Comparison of ENCODE assay signal across 13 cellular contexts in the genomic region with DNA sequence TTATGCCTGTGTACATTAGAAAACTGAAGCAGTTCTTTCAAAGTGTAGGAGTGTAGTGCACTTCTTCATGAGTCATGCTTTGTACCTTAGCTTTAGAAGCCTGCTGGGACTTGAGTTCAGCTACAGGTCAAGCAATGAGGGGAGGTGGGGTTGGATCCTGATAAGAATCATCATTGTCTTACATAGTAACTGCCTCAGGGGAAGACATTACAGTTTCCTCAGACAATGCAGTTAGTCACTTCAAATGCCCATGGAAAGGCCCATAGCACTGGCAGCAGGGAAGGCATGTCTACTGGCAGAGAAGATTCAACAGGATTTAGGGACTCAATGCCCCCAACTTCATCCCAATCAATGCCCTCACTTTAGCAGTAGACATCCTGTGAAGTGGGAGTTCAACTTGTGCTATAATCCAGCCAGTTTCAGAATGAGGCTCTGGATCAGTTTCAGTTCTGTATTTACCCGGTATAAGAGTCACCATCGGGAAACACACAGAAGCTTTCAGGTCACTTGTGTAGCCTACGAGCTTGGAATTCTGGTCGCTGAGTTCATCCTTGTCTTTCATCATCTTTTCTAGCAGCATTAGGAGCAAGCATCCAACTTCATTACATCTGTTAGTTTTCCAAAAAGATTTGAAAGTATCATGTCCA.
DNase-seq lines count a peak whose midpoint lies in the region; ATAC-seq and TF ChIP-seq lines count a peak whose summit lies in the region.
"Had no signal": no experiment of that assay in that cellular context is flagged by ENCODE, and none has a peak within 500 bp of the region (broad histone marks: within the 10 kb centered on the region; RNA-seq: fewer than 3 reads in every experiment).

No MANE protein-coding gene starts in this region.

- TF ChIP-seq CTCF in RWPE1 (conservative IDR thresholded peaks at IDR 0.05; ENCODE audit: low read depth): no peak
- no peak for TF ChIP-seq CTCF in fibroblast of pulmonary artery (IDR thresholded peaks at IDR 0.05; ENCODE audit: low read length, missing control alignments)

- CTCF ChIA-PET in RWPE1 (lab: Yijun Ruan, JAX): no interaction called here

- POLR2A ChIA-PET in RWPE1 (lab: Yijun Ruan, JAX; ENCODE audit: low non-redundant PET): no interaction called here

- peak; percentile 81 for DNase-seq in A172 (ENCODE audit: low spot score)
- DNase-seq in HK-2 (ENCODE audit: unreplicated experiment): peak; percentile 2
- DNase-seq in RWPE1 (ENCODE audit: low spot score): peak; percentile 77
- peak; percentile 26 for DNase-seq in fibroblast of pulmonary artery (ENCODE audit: low read depth)
- no peak for DNase-seq in substantia nigra (lab: John Stamatoyannopoulos, UW)
- DNase-seq in HUDEP-2 (lab: John Stamatoyannopoulos, UW; ENCODE audit: unreplicated experiment in 76 of 76): no peak
- DNase-seq in pons (ENCODE audit: low spot score): no peak
- DNase-seq: activated naive CD8-positive, alpha-beta T cell treated with anti-CD3 and anti-CD28 coated beads, Interleukin-2, amount 10 ng/mL, durations not matched to agents 7 days and 5 days; NCI-H345; SK-N-SH; stimulated activated CD4-positive, alpha-beta T cell treated with anti-CD3 and anti-CD28 coated beads, Interleukin-2, amount 100 ng/mL, for 24 hours had no signal

- ATAC-seq in HG02885 (IDR thresholded peaks at IDR 0.05; ENCODE audit: poor library complexity, unreplicated experiment): no peak
- ATAC-seq: GM23338 had no signal

- H3K27ac ChIP-seq in RWPE1: no peak overlapping the region
- H3K27ac ChIP-seq in substantia nigra (ENCODE audit: low read depth, low read length, poor library complexity, severe bottlenecking): no peak overlapping the region

- no peak overlapping the region for H3K4me3 ChIP-seq in fibroblast of pulmonary artery (replicated peaks; ENCODE audit: low read depth, low read length)
- H3K4me3 ChIP-seq: GM23338 had no signal

Comparison
In these comparisons a context has a peak if more than half of its experiments do, and no peak if none do; other contexts are left out.
1. DNase-seq: peak in A172 (single experiment), HK-2 (single experiment), RWPE1 (single experiment) and fibroblast of pulmonary artery (single experiment); none in substantia nigra (0 of 49), HUDEP-2 (0 of 76) and pons (single experiment).